In genomic region chr10:132110091-132110490, GRCh38 we compare ENCODE assay signal across 1 cellular context.
TF ChIP-seq lines count a peak whose summit lies in the region.

No MANE protein-coding gene starts in this region.

TF ChIP-seq in K562, 482 proteins besides CTCF, POLR2A, EP300 and RAD21:
- TF ChIP-seq USF2 (CRISPR knock-in tag; IDR thresholded peaks at IDR 0.05) (0 out of 2 replicates have a peak, but pooled peaks have one; percentile 4), LARP7 (IDR thresholded peaks at IDR 0.05) (no peak)
